ENCODE assay signal across 27 cellular contexts in genomic region chr11:21944577-21944976, GRCh38.
"Had no signal": no experiment of that assay in that cellular context is flagged by ENCODE, and none has a peak within 500 bp of the region (broad histone marks: within the 10 kb centered on the region; RNA-seq: fewer than 3 reads in every experiment).

No MANE protein-coding gene starts in this region.

- H3K27me3 ChIP-seq: brain microvascular endothelial cell, dorsolateral prefrontal cortex, foreskin keratinocyte, gastrocnemius medialis had no signal

- H3K4me1 ChIP-seq: foreskin keratinocyte, gastrocnemius medialis had no signal

- H3K4me3 ChIP-seq: coronary artery, dorsolateral prefrontal cortex, gastrocnemius medialis had no signal

- DNase-seq: activated B cell treated with CpG ODN at 0.5 μM for 24 hours; activated CD4-positive, alpha-beta T cell treated with anti-CD3 and anti-CD28 coated beads for 48 hours; activated CD4-positive, alpha-beta T cell treated with anti-CD3 and anti-CD28 coated beads, Interleukin-2, amount 50 U/mL, for 1 hour; activated CD4-positive, alpha-beta T cell treated with anti-CD3 and anti-CD28 coated beads, Interleukin-2, amount 50 U/mL, for 48 hours; activated CD8-positive, alpha-beta memory T cell treated with anti-CD3 and anti-CD28 coated beads for 24 hours; activated CD8-positive, alpha-beta T cell treated with anti-CD3 and anti-CD28 coated beads for 36 hours; activated effector memory CD4-positive, alpha-beta T cell treated with Interleukin-2 at 50 U/mL for 16 hours; activated gamma-delta T cell treated with Interleukin-2 at 50 U/mL for 16 hours; activated naive CD4-positive, alpha-beta T cell treated with anti-CD3 and anti-CD28 coated beads, Interleukin-2, amount 50 U/mL, for 16 hours; activated naive CD4-positive, alpha-beta T cell treated with Interleukin-2 at 50 U/mL for 16 hours; activated T-cell treated with anti-CD3 and anti-CD28 coated beads, Interleukin-2, amount 50 U/mL, for 4 hours; amniotic stem cell; anterior cingulate cortex; brain microvascular endothelial cell; dorsolateral prefrontal cortex; effector memory CD4-positive, alpha-beta T cell; endodermal cell; foreskin keratinocyte; gastrocnemius medialis; T-helper 1 cell; T-helper 17 cell; T1000; WERI-Rb-1 had no signal

- H3K27ac ChIP-seq: brain microvascular endothelial cell, foreskin keratinocyte, gastrocnemius medialis, WERI-Rb-1 had no signal

- H3K36me3 ChIP-seq: brain microvascular endothelial cell, gastrocnemius medialis, WERI-Rb-1 had no signal

- ATAC-seq: activated CD4-positive, CD25-positive, alpha-beta regulatory T cell treated with anti-CD3 and anti-CD28 coated beads, Interleukin-2, amount 50 U/mL, for 24 hours; activated CD8-positive, alpha-beta T cell treated with anti-CD3 and anti-CD28 coated beads for 36 hours; activated T-cell treated with anti-CD3 and anti-CD28 coated beads, Interleukin-2, amount 50 U/mL, for 4 hours; activated T-helper 17 cell treated with anti-CD3 and anti-CD28 coated beads, Interleukin-2, amount 50 U/mL, for 72 hours; esophagus mucosa; foreskin keratinocyte; gastrocnemius medialis; T-helper 17 cell had no signal

- H3K9me3 ChIP-seq: gastrocnemius medialis had no signal
